In genomic region chr1:185520188-185520935, GRCh38 we compare ENCODE assay signal across 1 cellular context.
TF ChIP-seq lines count a peak whose summit lies in the region.

No MANE protein-coding gene starts in this region.

TF ChIP-seq in K562, 482 proteins besides CTCF, POLR2A, EP300 and RAD21 (continued from another document and continues in another):
- TF ChIP-seq RNF219 (CRISPR knock-in tag; IDR thresholded peaks at IDR 0.05) (no peak), NR0B1 (IDR thresholded peaks at IDR 0.05; ENCODE audit: partially characterized antibody) (no peak), BDP1 (IDR thresholded peaks at IDR 0.05; ENCODE audit: insufficient read depth, insufficient read length) (no peak), E2F3 (CRISPR knock-in tag; IDR thresholded peaks at IDR 0.05) (no peak), FOXA1 (IDR thresholded peaks at IDR 0.05; ENCODE audit: borderline replicate concordance) (no peak), RBM34 (IDR thresholded peaks at IDR 0.05; ENCODE audit: borderline replicate concordance, insufficient read depth, low read length) (no peak), ZNF253 (CRISPR knock-in tag; conservative IDR thresholded peaks at IDR 0.05) (no peak), ZC3H11A (IDR thresholded peaks at IDR 0.05; ENCODE audit: low read depth, low read length) (no peak), ZNF133 (CRISPR knock-in tag; IDR thresholded peaks at IDR 0.05) (no peak), SPI1 (IDR thresholded peaks at IDR 0.05; ENCODE audit: borderline replicate concordance, low read depth, low read length) (peak; percentile 52; the same call in 1 of the 2 replicates), NCOA4 (IDR thresholded peaks at IDR 0.05; ENCODE audit: partially characterized antibody) (no peak), ZNF224 (CRISPR knock-in tag; IDR thresholded peaks at IDR 0.05) (no peak), CREB3L1 (IDR thresholded peaks at IDR 0.05; ENCODE audit: borderline replicate concordance, low read depth) (no peak), SREBF1 (IDR thresholded peaks at IDR 0.05; ENCODE audit: borderline replicate concordance, low read depth, low read length) (no peak), NBN (IDR thresholded peaks at IDR 0.05; ENCODE audit: low read depth) (no peak), ZNF274 (IDR thresholded peaks at IDR 0.05; ENCODE audit: borderline replicate concordance, low read depth, low read length) (no peak), BRF2 (IDR thresholded peaks at IDR 0.05; ENCODE audit: borderline replicate concordance, insufficient read depth, insufficient read length) (no peak), FOXJ2 (tag; IDR thresholded peaks at IDR 0.05) (peak; percentile 65; the same call in 1 of the 2 replicates), BRF1 (IDR thresholded peaks at IDR 0.05; ENCODE audit: borderline replicate concordance, extremely low read depth, insufficient read length) (no peak), CEBPB (tag; IDR thresholded peaks at IDR 0.05) (no peak), JUND (IDR thresholded peaks at IDR 0.05; ENCODE audit: borderline replicate concordance, low read depth, low read length) (no peak), JUND (tag; IDR thresholded peaks at IDR 0.05; ENCODE audit: borderline replicate concordance, low read depth, low read length) (peak; percentile 67; the same call in 2 of the 3 replicates), KLF6 (CRISPR knock-in tag; IDR thresholded peaks at IDR 0.05; ENCODE audit: borderline replicate concordance) (no peak), ZNF212 (CRISPR knock-in tag; IDR thresholded peaks at IDR 0.05) (no peak), ZNF174 (CRISPR knock-in tag; IDR thresholded peaks at IDR 0.05) (no peak), SRSF9 (IDR thresholded peaks at IDR 0.05; ENCODE audit: borderline replicate concordance, low read depth, low read length) (no peak), AFF4 (CRISPR knock-in tag; IDR thresholded peaks at IDR 0.05) (no peak), GABPB2 (CRISPR knock-in tag; conservative IDR thresholded peaks at IDR 0.05) (no peak), BRD4 (IDR thresholded peaks at IDR 0.05) (no peak), NCOA6 (IDR thresholded peaks at IDR 0.05) (no peak), ZNF184 (CRISPR knock-in tag; IDR thresholded peaks at IDR 0.05) (no peak), ZNF644 (tag; IDR thresholded peaks at IDR 0.05; ENCODE audit: low read depth) (0 out of 2 replicates have a peak, but pooled peaks have one; percentile 29), ZNF785 (CRISPR knock-in tag; IDR thresholded peaks at IDR 0.05) (no peak), LEF1 (IDR thresholded peaks at IDR 0.05) (no peak), C11orf30 (IDR thresholded peaks at IDR 0.05; ENCODE audit: low read depth) (no peak), FOSL1 (tag; conservative IDR thresholded peaks at IDR 0.05) (peak; percentile 77), PATZ1 (CRISPR knock-in tag; IDR thresholded peaks at IDR 0.05; ENCODE audit: borderline replicate concordance) (no peak), ZNF75A (CRISPR knock-in tag; IDR thresholded peaks at IDR 0.05) (no peak), ZNF583 (CRISPR knock-in tag; IDR thresholded peaks at IDR 0.05) (no peak), MAFK (IDR thresholded peaks at IDR 0.05; ENCODE audit: low read length) (peak; percentile 40; the same call in 1 of the 2 replicates), MIER1 (IDR thresholded peaks at IDR 0.05; ENCODE audit: low read depth) (no peak), SMARCA4 (IDR thresholded peaks at IDR 0.05) (no peak), U2AF2 (optimal IDR thresholded peaks at IDR 0.05; ENCODE audit: low read depth, low read length) (no peak), HMBOX1 (IDR thresholded peaks at IDR 0.05) (no peak), ZNF384 (IDR thresholded peaks at IDR 0.05; ENCODE audit: low read depth, low read length) (no peak), MAFG (tag; conservative IDR thresholded peaks at IDR 0.05) (peak; percentile 80), SAFB (IDR thresholded peaks at IDR 0.05; ENCODE audit: borderline replicate concordance, low read depth, low read length) (no peak), PCBP1 (IDR thresholded peaks at IDR 0.05; ENCODE audit: low read depth, low read length, poor library complexity, severe bottlenecking) (no peak), ZNF175 (CRISPR knock-in tag; IDR thresholded peaks at IDR 0.05; ENCODE audit: low read depth) (no peak), STAT5B (CRISPR knock-in tag; IDR thresholded peaks at IDR 0.05) (no peak)
- TF ChIP-seq, protein P1, sequence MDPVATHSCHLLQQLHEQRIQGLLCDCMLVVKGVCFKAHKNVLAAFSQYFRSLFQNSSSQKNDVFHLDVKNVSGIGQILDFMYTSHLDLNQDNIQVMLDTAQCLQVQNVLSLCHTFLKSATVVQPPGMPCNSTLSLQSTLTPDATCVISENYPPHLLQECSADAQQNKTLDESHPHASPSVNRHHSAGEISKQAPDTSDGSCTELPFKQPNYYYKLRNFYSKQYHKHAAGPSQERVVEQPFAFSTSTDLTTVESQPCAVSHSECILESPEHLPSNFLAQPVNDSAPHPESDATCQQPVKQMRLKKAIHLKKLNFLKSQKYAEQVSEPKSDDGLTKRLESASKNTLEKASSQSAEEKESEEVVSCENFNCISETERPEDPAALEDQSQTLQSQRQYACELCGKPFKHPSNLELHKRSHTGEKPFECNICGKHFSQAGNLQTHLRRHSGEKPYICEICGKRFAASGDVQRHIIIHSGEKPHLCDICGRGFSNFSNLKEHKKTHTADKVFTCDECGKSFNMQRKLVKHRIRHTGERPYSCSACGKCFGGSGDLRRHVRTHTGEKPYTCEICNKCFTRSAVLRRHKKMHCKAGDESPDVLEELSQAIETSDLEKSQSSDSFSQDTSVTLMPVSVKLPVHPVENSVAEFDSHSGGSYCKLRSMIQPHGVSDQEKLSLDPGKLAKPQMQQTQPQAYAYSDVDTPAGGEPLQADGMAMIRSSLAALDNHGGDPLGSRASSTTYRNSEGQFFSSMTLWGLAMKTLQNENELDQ (CRISPR knock-in tag; IDR thresholded peaks at IDR 0.05; ENCODE audit: borderline replicate concordance) = no peak
- TF ChIP-seq, protein P2, sequence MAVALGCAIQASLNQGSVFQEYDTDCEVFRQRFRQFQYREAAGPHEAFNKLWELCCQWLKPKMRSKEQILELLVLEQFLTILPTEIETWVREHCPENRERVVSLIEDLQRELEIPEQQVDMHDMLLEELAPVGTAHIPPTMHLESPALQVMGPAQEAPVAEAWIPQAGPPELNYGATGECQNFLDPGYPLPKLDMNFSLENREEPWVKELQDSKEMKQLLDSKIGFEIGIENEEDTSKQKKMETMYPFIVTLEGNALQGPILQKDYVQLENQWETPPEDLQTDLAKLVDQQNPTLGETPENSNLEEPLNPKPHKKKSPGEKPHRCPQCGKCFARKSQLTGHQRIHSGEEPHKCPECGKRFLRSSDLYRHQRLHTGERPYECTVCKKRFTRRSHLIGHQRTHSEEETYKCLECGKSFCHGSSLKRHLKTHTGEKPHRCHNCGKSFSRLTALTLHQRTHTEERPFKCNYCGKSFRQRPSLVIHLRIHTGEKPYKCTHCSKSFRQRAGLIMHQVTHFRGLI (CRISPR knock-in tag; IDR thresholded peaks at IDR 0.05) = no peak
- TF ChIP-seq, protein P3, sequence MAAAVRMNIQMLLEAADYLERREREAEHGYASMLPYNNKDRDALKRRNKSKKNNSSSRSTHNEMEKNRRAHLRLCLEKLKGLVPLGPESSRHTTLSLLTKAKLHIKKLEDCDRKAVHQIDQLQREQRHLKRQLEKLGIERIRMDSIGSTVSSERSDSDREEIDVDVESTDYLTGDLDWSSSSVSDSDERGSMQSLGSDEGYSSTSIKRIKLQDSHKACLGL (CRISPR knock-in tag; IDR thresholded peaks at IDR 0.05; ENCODE audit: borderline replicate concordance, poor library complexity, severe bottlenecking) = no peak
